Comparison of ENCODE assay signal across 1 cellular context in the genomic region with DNA sequence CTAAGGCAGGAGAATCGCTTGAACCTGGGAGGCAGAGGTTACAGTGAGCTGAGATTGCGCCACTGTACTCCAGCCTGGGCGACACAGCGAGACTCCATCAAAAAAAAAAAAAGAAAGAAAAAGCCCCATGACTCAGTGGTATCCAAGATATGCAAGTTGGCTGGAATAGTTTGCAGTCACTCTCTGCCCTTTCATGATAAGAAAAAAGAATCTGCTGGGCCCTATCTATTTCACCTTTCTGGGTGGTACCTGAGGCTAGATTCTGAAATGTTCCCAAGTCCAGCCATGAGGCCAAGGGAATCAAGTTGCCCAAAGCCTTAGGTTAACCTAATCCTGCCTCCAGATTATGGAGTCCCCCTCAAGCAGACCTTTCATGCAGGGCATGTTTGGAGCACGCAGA.
A peak's percentile ranks its signal among the peaks of the same experiment; 100 is the strongest.
TF ChIP-seq lines count a peak whose summit lies in the region.

No MANE protein-coding gene starts in this region.

TF ChIP-seq in K562, 482 proteins besides CTCF, POLR2A, EP300 and RAD21:
- TF ChIP-seq CBFA2T2 (conservative IDR thresholded peaks at IDR 0.05) (peak; percentile 48; the same call in 1 of the 2 replicates), CBFA2T3 (IDR thresholded peaks at IDR 0.05) (peak; percentile 59), MAFG (tag; conservative IDR thresholded peaks at IDR 0.05) (peak; percentile 37; the same call in 1 of the 2 replicates), MTF1 (CRISPR knock-in tag; IDR thresholded peaks at IDR 0.05; ENCODE audit: borderline replicate concordance) (no peak), ZNF384 (IDR thresholded peaks at IDR 0.05; ENCODE audit: low read depth, low read length) (0 out of 2 replicates have a peak, but pooled peaks have one; percentile 31), MBD1 (CRISPR knock-in tag; IDR thresholded peaks at IDR 0.05) (no peak)
